In the genomic region with DNA sequence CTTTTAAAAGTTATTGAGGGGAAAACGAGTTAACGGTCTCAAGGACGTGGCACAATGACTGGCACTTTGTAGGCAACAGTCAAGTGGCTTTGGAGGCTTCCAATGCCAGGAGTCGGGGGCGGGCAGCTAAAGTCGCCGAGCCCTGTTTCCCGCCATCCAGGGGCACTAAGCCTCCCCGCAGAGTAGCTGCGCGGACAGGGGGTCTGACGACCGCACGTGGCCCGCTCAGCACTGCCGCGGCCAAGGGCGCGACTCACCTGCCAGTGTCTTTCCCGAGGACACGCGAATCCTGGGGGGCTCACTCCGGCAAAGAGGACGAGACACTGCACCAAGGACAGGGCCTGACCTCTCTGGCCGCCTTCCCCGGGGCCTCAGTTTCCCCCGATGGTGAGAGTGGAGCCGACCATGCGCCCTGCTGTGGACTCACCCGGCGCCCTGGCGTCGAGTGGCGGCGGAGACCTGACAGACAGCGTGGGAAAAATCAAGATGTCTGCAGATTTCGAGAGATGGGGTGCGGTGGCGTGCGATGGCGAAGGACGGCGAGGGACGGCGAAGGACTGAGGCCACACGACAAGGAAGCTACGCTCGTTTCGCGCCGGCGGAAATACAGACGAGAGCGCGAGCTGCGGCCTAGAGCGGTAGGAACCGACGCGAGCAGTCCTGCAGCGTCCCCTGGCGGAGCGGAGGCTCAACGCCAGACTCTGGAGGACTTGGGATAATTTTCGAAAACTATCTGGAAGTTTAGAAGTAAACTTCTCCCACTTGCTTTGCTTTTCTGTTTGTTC, we compare ENCODE assay signal across 8 cellular contexts.
DNase-seq lines count a peak whose midpoint lies in the region; ATAC-seq and TF ChIP-seq lines count a peak whose summit lies in the region.

A gene (minus strand): TSS at position 559 of the 785 bp plus-strand sequence.

- peaks cover 40% of the 10 kb centered on the region for H3K36me3 Mint-ChIP-seq in nephron progenitor cell (ENCODE audit: low read depth)
- H3K36me3 Mint-ChIP-seq in stimulated activated naive CD8-positive, alpha-beta T cell treated with anti-CD3 and anti-CD28 coated beads, Interleukin-15, Interleukin-2, amounts not matched to agents 100 ng/mL and 50 ng/mL, for 24 hours (ENCODE audit: low read depth), result peaks cover 49% of the 10 kb centered on the region

- peak; percentile 100 for TF ChIP-seq CTCF in nephron progenitor cell (IDR thresholded peaks at IDR 0.05)

- peak; percentile 62 for DNase-seq in DMS 273 treated with DMSO at 0.1 percent for 48 hours (lab: John Stamatoyannopoulos, UW)
- DNase-seq in LoVo (ENCODE audit: low spot score), result peak; percentile 90
- DNase-seq in SHP77 (lab: John Stamatoyannopoulos, UW), result peak; percentile 76 to 81
- DNase-seq in activated effector memory CD4-positive, alpha-beta T cell treated with Interleukin-2 at 50 U/mL for 16 hours, result peak; percentile 80
- peak; percentile 83 for DNase-seq in fibroblast of the conjunctiva (ENCODE audit: low read depth)
- DNase-seq in nephron progenitor cell, result peak; percentile 93

- H3K27ac Mint-ChIP-seq in nephron progenitor cell, result peak within 1 kb of the TSS; percentile 99
- peak within 1 kb of the TSS; percentile 99 for H3K27ac Mint-ChIP-seq in stimulated activated naive CD8-positive, alpha-beta T cell treated with anti-CD3 and anti-CD28 coated beads, Interleukin-15, Interleukin-2, amounts not matched to agents 100 ng/mL and 50 ng/mL, for 24 hours

- H3K4me3 Mint-ChIP-seq in nephron progenitor cell, result peak within 1 kb of the TSS; percentile 93
- peak within 1 kb of the TSS; percentile 96 for H3K4me3 Mint-ChIP-seq in stimulated activated naive CD8-positive, alpha-beta T cell treated with anti-CD3 and anti-CD28 coated beads, Interleukin-15, Interleukin-2, amounts not matched to agents 100 ng/mL and 50 ng/mL, for 24 hours

- peaks cover 8% of the 10 kb centered on the region for H3K9me3 Mint-ChIP-seq in nephron progenitor cell
- H3K9me3 Mint-ChIP-seq in stimulated activated naive CD8-positive, alpha-beta T cell treated with anti-CD3 and anti-CD28 coated beads, Interleukin-15, Interleukin-2, amounts not matched to agents 100 ng/mL and 50 ng/mL, for 24 hours, result no peaks in the 10 kb centered on the region

- peaks cover 35% of the 10 kb centered on the region for H3K4me1 Mint-ChIP-seq in nephron progenitor cell
- H3K4me1 Mint-ChIP-seq in stimulated activated naive CD8-positive, alpha-beta T cell treated with anti-CD3 and anti-CD28 coated beads, Interleukin-15, Interleukin-2, amounts not matched to agents 100 ng/mL and 50 ng/mL, for 24 hours (ENCODE audit: low read depth), result peaks cover 45% of the 10 kb centered on the region

- peaks cover 19% of the 10 kb centered on the region for H3K27me3 Mint-ChIP-seq in nephron progenitor cell (ENCODE audit: low read depth, poor library complexity)
- peaks cover 8% of the 10 kb centered on the region for H3K27me3 Mint-ChIP-seq in stimulated activated naive CD8-positive, alpha-beta T cell treated with anti-CD3 and anti-CD28 coated beads, Interleukin-15, Interleukin-2, amounts not matched to agents 100 ng/mL and 50 ng/mL, for 24 hours

- ATAC-seq in GM21737 (IDR thresholded peaks at IDR 0.05; ENCODE audit: unreplicated experiment), result peak; percentile 57

Comparison
In these comparisons a context has a peak if more than half of its experiments do, and no peak if none do; other contexts are left out.
1. Peak in every context shown above with its lines: DNase-seq and ATAC-seq.